ENCODE assay signal across 1 cellular context in the genomic region with DNA sequence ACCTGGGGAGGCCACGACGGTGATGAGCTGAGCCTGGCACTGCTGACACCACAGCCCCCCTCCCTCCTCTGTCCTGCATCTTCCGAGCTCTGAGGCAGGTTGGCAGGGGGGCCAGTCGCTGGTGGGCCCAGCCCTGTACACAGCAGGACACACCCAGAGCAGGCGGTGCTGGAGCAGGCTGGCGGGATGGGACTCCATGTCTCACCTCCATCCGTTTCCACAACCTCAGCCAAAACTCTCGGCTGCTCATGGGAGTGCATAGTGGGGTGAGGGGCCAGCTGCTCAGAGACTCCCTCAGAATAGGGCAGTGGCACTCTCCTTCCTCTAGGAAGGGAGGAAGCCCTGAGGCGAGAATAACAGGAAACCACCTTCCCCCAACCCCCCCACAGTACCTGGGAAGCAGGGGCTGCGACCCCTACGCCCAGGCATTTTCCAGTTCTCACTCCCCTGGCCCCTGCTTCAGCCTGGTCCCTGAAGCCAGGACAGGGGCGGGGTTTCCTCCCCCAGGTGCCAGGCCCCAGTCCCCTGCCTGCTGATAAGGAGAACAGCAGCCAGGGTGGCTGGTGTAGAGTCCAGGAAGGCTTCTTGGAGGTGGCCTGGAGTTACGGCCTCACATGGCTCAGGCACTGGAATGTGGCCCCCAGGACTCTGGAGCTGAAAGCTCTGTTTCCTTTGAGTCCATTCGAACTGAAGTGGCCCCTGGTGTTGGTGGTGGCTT.
TF ChIP-seq lines count a peak whose summit lies in the region.

No MANE protein-coding gene starts in this region.

TF ChIP-seq in H1, 55 proteins besides CTCF, POLR2A, EP300 and RAD21:
- no peak for TF ChIP-seq CHD2 (IDR thresholded peaks at IDR 0.05; ENCODE audit: low read length)
- no peak for TF ChIP-seq BRCA1 (IDR thresholded peaks at IDR 0.05; ENCODE audit: low read depth, low read length)
- TF ChIP-seq SP4 (IDR thresholded peaks at IDR 0.05; ENCODE audit: low read length), result no peak
- TF ChIP-seq RNF2 (IDR thresholded peaks at IDR 0.05; ENCODE audit: borderline replicate concordance, low read depth, low read length, missing control alignments, poor library complexity, severe bottlenecking), result no peak
- TF ChIP-seq TAF1 (IDR thresholded peaks at IDR 0.05; ENCODE audit: low read depth, low read length), result no peak
- TF ChIP-seq CREB1 (IDR thresholded peaks at IDR 0.05), result no peak
- no peak for TF ChIP-seq ZNF274 (IDR thresholded peaks at IDR 0.05; ENCODE audit: borderline replicate concordance, extremely low read depth, low read length)
- no peak for TF ChIP-seq POLR2AphosphoS5 (IDR thresholded peaks at IDR 0.05; ENCODE audit: low read depth, low read length)
- TF ChIP-seq EGR1 (IDR thresholded peaks at IDR 0.05; ENCODE audit: borderline replicate concordance, low read depth, low read length), result no peak
- TF ChIP-seq SIRT6 (IDR thresholded peaks at IDR 0.05; ENCODE audit: low read length), result no peak
- no peak for TF ChIP-seq TBP (IDR thresholded peaks at IDR 0.05; ENCODE audit: low read depth, low read length)
- no peak for TF ChIP-seq JUN (IDR thresholded peaks at IDR 0.05; ENCODE audit: low read depth, low read length)
